1 cellular context compared by ENCODE assay signal in genomic region chr19:55069137-55069858, GRCh38.
TF ChIP-seq lines count a peak whose summit lies in the region.

No MANE protein-coding gene starts in this region.

TF ChIP-seq in K562, 482 proteins besides CTCF, POLR2A, EP300 and RAD21 (continued from another document):
- TF ChIP-seq HMBOX1 (IDR thresholded peaks at IDR 0.05): peak; percentile 14; the same call in 1 of the 2 replicates
- TF ChIP-seq MXI1 (IDR thresholded peaks at IDR 0.05; ENCODE audit: low read depth, low read length): peak; percentile 49; the same call in 1 of the 2 replicates
- TF ChIP-seq L3MBTL2 (IDR thresholded peaks at IDR 0.05): peak; percentile 37; the same call in 1 of the 2 replicates
- peak; percentile 56; the same call in 1 of the 2 replicates for TF ChIP-seq GABPB1 (CRISPR knock-in tag; IDR thresholded peaks at IDR 0.05)
- peak; percentile 61; the same call in 1 of the 2 replicates for TF ChIP-seq PKNOX1 (IDR thresholded peaks at IDR 0.05)
- peak; percentile 42; the same call in 1 of the 2 replicates for TF ChIP-seq ATF7 (IDR thresholded peaks at IDR 0.05)
- TF ChIP-seq PHF21A (IDR thresholded peaks at IDR 0.05; ENCODE audit: borderline replicate concordance, low read depth): 0 out of 2 replicates have a peak, but pooled peaks have one; percentile 52
- TF ChIP-seq RBFOX2 (IDR thresholded peaks at IDR 0.05; ENCODE audit: low read depth, low read length): peak; percentile 36; the same call in 1 of the 2 replicates
- 0 out of 4 replicates have a peak, but pooled peaks of 1 of the 2 experiments have one; percentile 53 for TF ChIP-seq SIN3A (IDR thresholded peaks at IDR 0.05; ENCODE audit: borderline replicate concordance in 2 of 2, control insufficient read depth in 1 of 2, low read depth in 2 of 2, low read length in 2 of 2)
- TF ChIP-seq MAFG (tag; conservative IDR thresholded peaks at IDR 0.05): no peak
- peak; percentile 64 for TF ChIP-seq SPI1 (IDR thresholded peaks at IDR 0.05; ENCODE audit: borderline replicate concordance, low read depth, low read length)
- TF ChIP-seq ZSCAN32 (CRISPR knock-in tag; IDR thresholded peaks at IDR 0.05): no peak
- TF ChIP-seq CTBP1 (IDR thresholded peaks at IDR 0.05; ENCODE audit: borderline replicate concordance): peak; percentile 68; the same call in 1 of the 2 replicates
- TF ChIP-seq NRF1 (conservative IDR thresholded peaks at IDR 0.05 in 1 of 2, IDR thresholded peaks at IDR 0.05 in 1 of 2): 0 out of 4 replicates have a peak, but pooled peaks of 1 of the 2 experiments have one; percentile 17
- TF ChIP-seq TRIM24 (IDR thresholded peaks at IDR 0.05): peak in 1 of 2 experiments; percentile 20; a peak in 1 of 4 replicates
- TF ChIP-seq TRIM25 (IDR thresholded peaks at IDR 0.05; ENCODE audit: borderline replicate concordance): no peak
- TF ChIP-seq CBFA2T3 (IDR thresholded peaks at IDR 0.05): 0 out of 2 replicates have a peak, but pooled peaks have one; percentile 30
- no peak for TF ChIP-seq ERF (CRISPR knock-in tag; IDR thresholded peaks at IDR 0.05)
- TF ChIP-seq YY1 (IDR thresholded peaks at IDR 0.05; ENCODE audit: borderline replicate concordance in 1 of 3, control insufficient read depth in 1 of 3, extremely low read depth in 1 of 3, insufficient read depth in 3 of 3, insufficient read length in 1 of 3, insufficient replicate concordance in 2 of 3, low read depth in 1 of 3, low read length in 2 of 3): peak in 1 of 3 experiments; percentile 37
- TF ChIP-seq MNT (conservative IDR thresholded peaks at IDR 0.05): peak in 1 of 2 experiments; percentile 60; a peak in 1 of 4 replicates
- 0 out of 2 replicates have a peak, but pooled peaks have one; percentile 29 for TF ChIP-seq FOSL1 (tag; conservative IDR thresholded peaks at IDR 0.05)
- TF ChIP-seq ZNF232 (CRISPR knock-in tag; IDR thresholded peaks at IDR 0.05): no peak
- peak; percentile 82 for TF ChIP-seq CREM (IDR thresholded peaks at IDR 0.05; ENCODE audit: low read depth)
- TF ChIP-seq ZKSCAN1 (IDR thresholded peaks at IDR 0.05; ENCODE audit: low read depth, low read length): 0 out of 2 replicates have a peak, but pooled peaks have one; percentile 20
- 0 out of 2 replicates have a peak, but pooled peaks have one; percentile 31 for TF ChIP-seq ZNF589 (CRISPR knock-in tag; IDR thresholded peaks at IDR 0.05; ENCODE audit: low read depth)
- peak; percentile 23 for TF ChIP-seq MEIS2 (IDR thresholded peaks at IDR 0.05; ENCODE audit: partially characterized antibody)
- TF ChIP-seq GABPA (tag; conservative IDR thresholded peaks at IDR 0.05; ENCODE audit: low read depth): peak; percentile 69
- TF ChIP-seq HDAC1 (IDR thresholded peaks at IDR 0.05): peak in 1 of 2 experiments; percentile 44; a peak in 2 of 4 replicates
- TF ChIP-seq ZNF57 (CRISPR knock-in tag; IDR thresholded peaks at IDR 0.05): no peak
- TF ChIP-seq TBP (optimal IDR thresholded peaks at IDR 0.05; ENCODE audit: low read depth, low read length): no peak
- peak; percentile 27; the same call in 1 of the 2 replicates for TF ChIP-seq PHF8 (IDR thresholded peaks at IDR 0.05; ENCODE audit: borderline replicate concordance, low read length)
- peak; percentile 55 for TF ChIP-seq KDM5B (IDR thresholded peaks at IDR 0.05; ENCODE audit: insufficient replicate concordance, low read depth, low read length)
